In genomic region chr6:149565539-149566371, GRCh38 we compare ENCODE assay signal across 8 cellular contexts. TPM values are rescaled to one million over a fixed set of nuclear protein-coding genes. Genes with fewer than 3 reads are reported as not detected.
A peak's percentile ranks its signal among the peaks of the same experiment; 100 is the strongest.
DNase-seq lines count a peak whose midpoint lies in the region; ATAC-seq and TF ChIP-seq lines count a peak whose summit lies in the region.

No MANE protein-coding gene starts in this region.

- no peaks in the 10 kb centered on the region for H3K9me3 ChIP-seq in right lobe of liver

- intact Hi-C loops in right lobe of liver (cut with DNase I) = no loop called here

- H3K36me3 ChIP-seq in right lobe of liver = no peaks in the 10 kb centered on the region

- no peaks in the 10 kb centered on the region for H3K27me3 ChIP-seq in right lobe of liver

- under 1% methylated on average over 20 of the region's 55 CpGs for WGBS in right lobe of liver (ENCODE audit: insufficient coverage, low coverage, low lambda C conversion rate, missing lambda C conversion rate)

- peak; percentile 63 to 72 (median 70) for TF ChIP-seq CTCF in right lobe of liver (IDR thresholded peaks at IDR 0.05)

- no peak for TF ChIP-seq POLR2A in right lobe of liver (IDR thresholded peaks at IDR 0.05)

- peak overlapping the region; percentile 62 to 82 (median 72) for H3K27ac ChIP-seq in right lobe of liver

- peak; percentile 79 for ATAC-seq in GM19438 (IDR thresholded peaks at IDR 0.05; ENCODE audit: low read depth, unreplicated experiment)
- ATAC-seq in HG03565 (IDR thresholded peaks at IDR 0.05; ENCODE audit: unreplicated experiment) = peak; percentile 69
- peak; percentile 91 to 98 (median 94) for ATAC-seq in right lobe of liver

- DNase-seq in CD1c-positive myeloid dendritic cell (ENCODE audit: extremely low spot score) (peak; percentile 99), NCI-H748 treated with DMSO at 0.1 percent for 48 hours (lab: John Stamatoyannopoulos, UW) (peak; percentile 74), dermis microvascular lymphatic vessel endothelial cell (ENCODE audit: low read depth in 2 of 2) (peak; percentile 90 to 93), right lobe of liver (peak; percentile 96 to 97 (median 97))
- peak; percentile 96 to 97 for DNase-seq in activated CD4-positive, alpha-beta T cell treated with anti-CD3 and anti-CD28 coated beads, Interleukin-2, amount 50 U/mL, for 48 hours
- peak; percentile 94 for DNase-seq in stimulated activated CD4-positive, alpha-beta T cell treated with anti-CD3 and anti-CD28 coated beads, Interleukin-4, amount 100 ng/mL, for 1 hour

- peaks cover 0 to 10% (median 0%) of the 10 kb centered on the region in 4 donors for H3K4me1 ChIP-seq in right lobe of liver

- peak overlapping the region; percentile 73 to 99 (median 95) for H3K4me3 ChIP-seq in right lobe of liver

RNA-seq across cellular contexts. Expression of gene GINM1, which starts 0.4 kb away (rescaled TPM):
- total RNA-seq in dermis microvascular lymphatic vessel endothelial cell = 35.8 and 39.1 TPM in 2 replicates
- 10 to 100 TPM; 20.1 to 26.0 (median 21.8) TPM for total RNA-seq in right lobe of liver

RNA-seq across cellular contexts. Expression of gene PPIL4, which starts 19.9 kb away (rescaled TPM):
- total RNA-seq in dermis microvascular lymphatic vessel endothelial cell (18.6 and 18.9 TPM in 2 replicates), right lobe of liver (1 to 10 TPM; 7.5 to 9.6 (median 8.7) TPM)

Comparison
In these comparisons a context has a peak if more than half of its experiments do, and no peak if none do; other contexts are left out.
1. Peak in every context shown above with its lines: DNase-seq, ATAC-seq, H3K4me3 ChIP-seq and H3K27ac ChIP-seq.